10 cellular contexts compared by ENCODE assay signal in genomic region chr11:66957971-66958231, GRCh38. TPM values are rescaled to one million over a fixed set of nuclear protein-coding genes. Genes with fewer than 3 reads are reported as not detected.
A peak's percentile ranks its signal among the peaks of the same experiment; 100 is the strongest.
DNase-seq lines count a peak whose midpoint lies in the region; ATAC-seq and TF ChIP-seq lines count a peak whose summit lies in the region.
"Had no signal": no experiment of that assay in that cellular context is flagged by ENCODE, and none has a peak within 500 bp of the region (broad histone marks: within the 10 kb centered on the region; RNA-seq: fewer than 3 reads in every experiment).

No MANE protein-coding gene starts in this region.

- H3K27me3 ChIP-seq in CD4-positive, CD25-positive, alpha-beta regulatory T cell (ENCODE audit: control insufficient read depth, insufficient read depth, low read length): no peaks in the 10 kb centered on the region
- H3K27me3 ChIP-seq in gastroesophageal sphincter: no peaks in the 10 kb centered on the region
- no peaks in the 10 kb centered on the region for H3K27me3 ChIP-seq in psoas muscle (ENCODE audit: insufficient read depth in 3 of 3, low read length in 2 of 3)

- intact Hi-C loops in psoas muscle (cut with DNase I): loop anchor here in 1 of 2 donors (5.0 kb wide), 1 partner anchor 66 kb away; no protein-coding TSS in a partner anchor

- peaks cover 11% of the 10 kb centered on the region for H3K27me3 Mint-ChIP-seq in CD4-positive, CD25-positive, alpha-beta regulatory T cell
- peaks cover 0 to 3% of the 10 kb centered on the region in 2 donors for H3K27me3 Mint-ChIP-seq in T-cell

- no peak for TF ChIP-seq EP300 in gastroesophageal sphincter (IDR thresholded peaks at IDR 0.05)

- H3K9me3 ChIP-seq in CD4-positive, CD25-positive, alpha-beta regulatory T cell (ENCODE audit: control insufficient read depth in 2 of 2, low read length in 2 of 2): no peaks in the 10 kb centered on the region
- H3K9me3 ChIP-seq in gastroesophageal sphincter: no peaks in the 10 kb centered on the region
- H3K9me3 ChIP-seq in psoas muscle: no peaks in the 10 kb centered on the region

- H3K9me3 Mint-ChIP-seq in CD4-positive, CD25-positive, alpha-beta regulatory T cell: peaks cover 0 to 2% (median 0%) of the 10 kb centered on the region in 7 donors
- no peaks in the 10 kb centered on the region for H3K9me3 Mint-ChIP-seq in T-cell

- no peak for DNase-seq in CD4-positive, CD25-positive, alpha-beta regulatory T cell
- DNase-seq in T-cell (peak in 1 of 34 experiments; percentile 13), psoas muscle (no peak), RKO (ENCODE audit: low spot score) (no peak), globus pallidus (ENCODE audit: low spot score) (no peak)

- peak overlapping the region in 2 of 3 donors; percentile 81 to 92 for H3K27ac Mint-ChIP-seq in CD4-positive, CD25-positive, alpha-beta regulatory T cell
- H3K27ac Mint-ChIP-seq in T-cell: peak overlapping the region in 1 of 2 donors; percentile 87

- H3K4me3 Mint-ChIP-seq in CD4-positive, CD25-positive, alpha-beta regulatory T cell: peak overlapping the region; percentile 92 to 95 (median 93)
- H3K4me3 Mint-ChIP-seq in T-cell: peak overlapping the region; percentile 79 to 83 (median 81)

- TF ChIP-seq CTCF in gastroesophageal sphincter (IDR thresholded peaks at IDR 0.05) (no peak), psoas muscle (IDR thresholded peaks at IDR 0.05) (no peak)

- CTCF ChIA-PET in T-cell (lab: Charles Lee): no interaction called here

- ATAC-seq in CD4-positive, CD25-positive, alpha-beta regulatory T cell (ENCODE audit: low read depth in 2 of 2): peak; percentile 35
- ATAC-seq in GM21717 (IDR thresholded peaks at IDR 0.05; ENCODE audit: unreplicated experiment): peak; percentile 18
- ATAC-seq in T-cell (replicated peaks in 1 of 4): peak; percentile 43 to 61 (median 60)
- peak; percentile 27 for ATAC-seq in gastroesophageal sphincter
- ATAC-seq in psoas muscle: peak; percentile 32 to 52 (median 40)
- ATAC-seq in GM21515 (IDR thresholded peaks at IDR 0.05; ENCODE audit: unreplicated experiment): no peak

- peaks cover 13% of the 10 kb centered on the region for H3K4me1 ChIP-seq in CD4-positive, CD25-positive, alpha-beta regulatory T cell (ENCODE audit: control insufficient read depth, insufficient read depth, low read length, poor library complexity, severe bottlenecking)
- H3K4me1 ChIP-seq in gastroesophageal sphincter (peaks cover 0 to 21% (median 15%) of the 10 kb centered on the region in 3 donors), psoas muscle (peaks cover 8% of the 10 kb centered on the region)

- H3K4me3 ChIP-seq in CD4-positive, CD25-positive, alpha-beta regulatory T cell (ENCODE audit: low read depth, low read length): peak overlapping the region; percentile 44
- peak overlapping the region; percentile 55 to 80 for H3K4me3 ChIP-seq in gastroesophageal sphincter
- peak overlapping the region; percentile 67 for H3K4me3 ChIP-seq in psoas muscle

- WGBS in gastroesophageal sphincter (ENCODE audit: low coverage in 1 of 2), 2 donors: no CpG with 5 or more reads among the region's 40 CpGs
- WGBS in psoas muscle, 3 donors: 1 to 3% (median 1%) methylated on average over 22 to 40 of the region's 40 CpGs

- H3K36me3 ChIP-seq in CD4-positive, CD25-positive, alpha-beta regulatory T cell (ENCODE audit: control insufficient read depth, insufficient read depth, low read length): no peaks in the 10 kb centered on the region
- no peaks in the 10 kb centered on the region for H3K36me3 ChIP-seq in gastroesophageal sphincter
- peaks cover 0 to 9% of the 10 kb centered on the region in 2 donors for H3K36me3 ChIP-seq in psoas muscle (ENCODE audit: insufficient read depth in 1 of 2, low read depth in 1 of 2)

- peaks cover 5 to 29% (median 18%) of the 10 kb centered on the region in 4 donors for H3K4me1 Mint-ChIP-seq in CD4-positive, CD25-positive, alpha-beta regulatory T cell
- peaks cover 17 to 31% (median 23%) of the 10 kb centered on the region in 3 donors for H3K4me1 Mint-ChIP-seq in T-cell

- POLR2A ChIA-PET in T-cell (lab: Charles Lee): no interaction called here

- peak overlapping the region; percentile 70 for H3K27ac ChIP-seq in CD4-positive, CD25-positive, alpha-beta regulatory T cell (ENCODE audit: insufficient read depth, low read length, poor library complexity, severe bottlenecking)
- H3K27ac ChIP-seq in gastroesophageal sphincter (peak overlapping the region; percentile 49 to 90 (median 84)), psoas muscle (peak overlapping the region; percentile 84)

- no peak for TF ChIP-seq POLR2A in gastroesophageal sphincter (IDR thresholded peaks at IDR 0.05)

- H3K36me3 Mint-ChIP-seq in CD4-positive, CD25-positive, alpha-beta regulatory T cell: peaks cover 3% of the 10 kb centered on the region
- no peaks in the 10 kb centered on the region for H3K36me3 Mint-ChIP-seq in T-cell

RNA-seq across cellular contexts. Expression of gene PC, which starts 0.3 kb away (rescaled TPM):
- 7.4 TPM for total RNA-seq in CD4-positive, CD25-positive, alpha-beta regulatory T cell
- 1 to 10 TPM; 2.0 to 4.9 (median 3.9) TPM for polyA plus RNA-seq in CD4-positive, CD25-positive, alpha-beta regulatory T cell
- total RNA-seq in T-cell: 10 to 100 TPM in 1 of 5 donors, 1 to 10 TPM in 4; 6.2 to 10.0 (median 7.4) TPM
- 1 to 10 TPM; 4.7 to 7.0 (median 5.6) TPM for total RNA-seq in gastroesophageal sphincter
- total RNA-seq in psoas muscle: 10 to 100 TPM; 16.7 to 33.0 (median 25.3) TPM
- 10 to 100 TPM; 11.1 to 48.8 (median 18.3) TPM for polyA plus RNA-seq in psoas muscle

RNA-seq across cellular contexts. Expression of gene C11orf86, which starts 17.2 kb away (rescaled TPM):
- total RNA-seq in CD4-positive, CD25-positive, alpha-beta regulatory T cell: not detected
- not detected for polyA plus RNA-seq in CD4-positive, CD25-positive, alpha-beta regulatory T cell
- not detected for total RNA-seq in T-cell
- not detected for total RNA-seq in gastroesophageal sphincter
- total RNA-seq in psoas muscle: not detected
- under 1 TPM in 2 of 3 donors, not detected in 1; 0.04 to 0.10 TPM for polyA plus RNA-seq in psoas muscle
- total RNA-seq: LHCN-M2, pulmonary artery endothelial cell had no signal
